ENCODE assay signal across 12 cellular contexts in genomic region chr10:75662715-75663114, GRCh38.
DNase-seq lines count a peak whose midpoint lies in the region; ATAC-seq, FAIRE-seq and TF ChIP-seq lines count a peak whose summit lies in the region.
"Had no signal": no experiment of that assay in that cellular context is flagged by ENCODE, and none has a peak within 500 bp of the region (broad histone marks: within the 10 kb centered on the region; RNA-seq: fewer than 3 reads in every experiment).

No MANE protein-coding gene starts in this region.

- H4K20me1 ChIP-seq in K562 (replicated peaks; ENCODE audit: control insufficient read depth, insufficient read depth, low read length) (no peaks in the 10 kb centered on the region), smooth muscle cell (ENCODE audit: low read depth) (no peaks in the 10 kb centered on the region), osteoblast (ENCODE audit: insufficient read depth, low read length) (peaks cover 3% of the 10 kb centered on the region)

- no peaks in the 10 kb centered on the region for H3K9me3 Mint-ChIP-seq in T-helper 2 cell treated with Interferon-gamma antibody and Interleukin-4, amounts not matched to agents 5 μg/mL and 100 μg/mL, for 36 hours
- H3K9me3 Mint-ChIP-seq: CD14-positive monocyte had no signal

- no peak for TF ChIP-seq EP300 in K562 (IDR thresholded peaks at IDR 0.05; ENCODE audit: low read length)

- in situ Hi-C loops in K562 (cut with MboI): no loop called here

- CTCF ChIA-PET in K562 (lab: Yijun Ruan, JAX; ENCODE audit: low intra/inter-chr PET ratio): no interaction called here

- H3K4me3 Mint-ChIP-seq in T-helper 2 cell treated with Interferon-gamma antibody and Interleukin-4, amounts not matched to agents 5 μg/mL and 100 μg/mL, for 36 hours: no peak overlapping the region
- H3K4me3 Mint-ChIP-seq: CD14-positive monocyte had no signal

- H3K4me3 ChIP-seq in K562 (no peak overlapping the region), smooth muscle cell (no peak overlapping the region), osteoblast (ENCODE audit: insufficient read depth, low read length) (no peak overlapping the region)

- H3K4me1 ChIP-seq in K562 (replicated peaks in 1 of 2; ENCODE audit: control insufficient read depth in 2 of 2, insufficient read depth in 2 of 2, low read length in 2 of 2) (no peaks in the 10 kb centered on the region; a peak in 1 of 5 replicates), smooth muscle cell (ENCODE audit: low read depth) (no peaks in the 10 kb centered on the region), osteoblast (ENCODE audit: insufficient read depth, low read length) (peaks cover 7% of the 10 kb centered on the region)

- POLR2A ChIA-PET in K562 (lab: Yijun Ruan, JAX): interaction anchor here (1.1 to 1.5 kb wide), 2 partner anchors 12 to 21 kb away, joined by 3 to 6 read pairs; no protein-coding TSS in a partner anchor

- H3K36me3 ChIP-seq in K562 (ENCODE audit: control insufficient read depth, insufficient read depth, low read length): no peaks in the 10 kb centered on the region
- H3K36me3 ChIP-seq in smooth muscle cell (ENCODE audit: low read depth): no peaks in the 10 kb centered on the region
- H3K36me3 ChIP-seq in osteoblast (ENCODE audit: insufficient read depth, low read length): no peaks in the 10 kb centered on the region

- whole genome bisulfite sequencing in K562 (ENCODE audit: insufficient coverage, low coverage, missing lambda C conversion rate): 20% methylated on average over 3 of the region's 3 CpGs
- 20% methylated on average over 3 of the region's 3 CpGs for WGBS in smooth muscle cell (ENCODE audit: low lambda C conversion rate)

- intact Hi-C loops in K562 (cut with micrococcal nuclease): no loop called here

- no peaks in the 10 kb centered on the region for H3K4me1 Mint-ChIP-seq in T-helper 2 cell treated with Interferon-gamma antibody and Interleukin-4, amounts not matched to agents 5 μg/mL and 100 μg/mL, for 36 hours (ENCODE audit: low read depth)

- H3K36me3 Mint-ChIP-seq in T-helper 2 cell treated with Interferon-gamma antibody and Interleukin-4, amounts not matched to agents 5 μg/mL and 100 μg/mL, for 36 hours (ENCODE audit: low read depth): no peaks in the 10 kb centered on the region

- H3K4me2 ChIP-seq in K562 (ENCODE audit: insufficient read depth, low read length) (no peak overlapping the region), smooth muscle cell (peak overlapping the region; percentile 13), osteoblast (ENCODE audit: insufficient read depth, low read length) (no peak overlapping the region)

- H3K9ac ChIP-seq in K562 (ENCODE audit: insufficient read depth in 1 of 2, low read depth in 2 of 2, low read length in 2 of 2) (no peak overlapping the region), smooth muscle cell (ENCODE audit: low read depth) (no peak overlapping the region)

- no peak for FAIRE-seq in K562 (lab: Jason Lieb, UNC)

- H2AFZ ChIP-seq in K562 (ENCODE audit: low read depth, low read length) (no peak overlapping the region), smooth muscle cell (ENCODE audit: low read depth) (no peak overlapping the region), osteoblast (ENCODE audit: low read length) (no peak overlapping the region)

- H3K9me1 ChIP-seq in K562 (ENCODE audit: control insufficient read depth, insufficient read depth, low read length): no peaks in the 10 kb centered on the region

- H3K79me2 ChIP-seq in K562 (ENCODE audit: control insufficient read depth, insufficient read depth, low read length) (no peaks in the 10 kb centered on the region), smooth muscle cell (ENCODE audit: low read depth) (no peaks in the 10 kb centered on the region), osteoblast (ENCODE audit: insufficient read depth, low read length) (no peaks in the 10 kb centered on the region)

- peaks cover 2 to 10% of the 10 kb centered on the region in 2 experiments; a peak in 1 of 5 replicates for H3K27me3 ChIP-seq in K562 (ENCODE audit: control insufficient read depth in 2 of 2, insufficient read depth in 2 of 2, low read length in 2 of 2)
- H3K27me3 ChIP-seq in layer of hippocampus (ENCODE audit: control insufficient read depth, insufficient read depth, low read length): no peaks in the 10 kb centered on the region
- H3K27me3 ChIP-seq in smooth muscle cell (ENCODE audit: low read depth): no peaks in the 10 kb centered on the region
- peaks cover 9% of the 10 kb centered on the region for H3K27me3 ChIP-seq in osteoblast (ENCODE audit: insufficient read depth, low read length)

- ATAC-seq in K562: no peak

- no peak for TF ChIP-seq POLR2A in K562 (conservative IDR thresholded peaks at IDR 0.05)

- H3K9me3 ChIP-seq in K562 (replicated peaks; ENCODE audit: control insufficient read depth, insufficient read depth, low read depth, low read length) (no peaks in the 10 kb centered on the region), smooth muscle cell (replicated peaks; ENCODE audit: low read depth) (no peaks in the 10 kb centered on the region), osteoblast (ENCODE audit: low read depth, low read length) (no peaks in the 10 kb centered on the region)

- TF ChIP-seq RAD21 in K562 (CRISPR knock-in tag; conservative IDR thresholded peaks at IDR 0.05 in 1 of 2, IDR thresholded peaks at IDR 0.05 in 1 of 2): no peak

- no peak overlapping the region for H3K27ac Mint-ChIP-seq in T-helper 2 cell treated with Interferon-gamma antibody and Interleukin-4, amounts not matched to agents 5 μg/mL and 100 μg/mL, for 36 hours
- H3K27ac Mint-ChIP-seq: CD14-positive monocyte had no signal

- H3K27me3 Mint-ChIP-seq in T-helper 2 cell treated with Interferon-gamma antibody and Interleukin-4, amounts not matched to agents 5 μg/mL and 100 μg/mL, for 36 hours (ENCODE audit: low read depth): no peaks in the 10 kb centered on the region

- no peak for TF ChIP-seq CTCF in K562 (IDR thresholded peaks at IDR 0.05 in 2 of 3, conservative IDR thresholded peaks at IDR 0.05 in 1 of 3; ENCODE audit: insufficient read depth in 2 of 3, low read depth in 1 of 3, low read length in 3 of 3)
- TF ChIP-seq CTCF in smooth muscle cell (IDR thresholded peaks at IDR 0.05; ENCODE audit: borderline replicate concordance, insufficient read depth, poor library complexity, severe bottlenecking): no peak
- no peak for TF ChIP-seq CTCF in osteoblast (IDR thresholded peaks at IDR 0.05; ENCODE audit: extremely low read depth, low read depth, low read length)

- peak; percentile 39 for DNase-seq in GM03348 (ENCODE audit: low spot score)
- DNase-seq in K562 (ENCODE audit: extremely low read depth in 1 of 4, low spot score in 3 of 4): no peak
- DNase-seq in smooth muscle cell (lab: John Stamatoyannopoulos, UW; ENCODE audit: unreplicated experiment): no peak
- DNase-seq in middle frontal gyrus (ENCODE audit: extremely low spot score, low spot score): no peak
- no peak for DNase-seq in T-helper 2 cell treated with Interferon-gamma antibody and Interleukin-4, amounts not matched to agents 5 μg/mL and 100 μg/mL, for 36 hours (ENCODE audit: low spot score)
- no peak for DNase-seq in osteoblast (ENCODE audit: insufficient read length, low spot score, missing footprints)
- DNase-seq in NCI-H128 (lab: John Stamatoyannopoulos, UW; ENCODE audit: unreplicated experiment): no peak
- DNase-seq: GDM1, IMR-90, occipital lobe had no signal

- no peaks in the 10 kb centered on the region for H3F3A ChIP-seq in smooth muscle cell (ENCODE audit: low read depth)

- H3K27ac ChIP-seq in K562 (ENCODE audit: extremely low read depth, low read depth, low read length) (no peak overlapping the region), layer of hippocampus (ENCODE audit: low read depth, low read length) (peak overlapping the region; percentile 70), smooth muscle cell (ENCODE audit: low read depth) (no peak overlapping the region), osteoblast (ENCODE audit: low read depth, low read length) (no peak overlapping the region)

- BruUV-seq in K562 (replicated peaks; lab: Mats Ljungman, UMichigan): no TSS peak

TF ChIP-seq in K562, 482 proteins besides CTCF, POLR2A, EP300 and RAD21 (continues in another document):
- no peak for TF ChIP-seq TOE1 (IDR thresholded peaks at IDR 0.05; ENCODE audit: borderline replicate concordance)
- no peak for TF ChIP-seq TOE1 (CRISPR knock-in tag; IDR thresholded peaks at IDR 0.05; ENCODE audit: borderline replicate concordance, low read depth)
- no peak for TF ChIP-seq RNF2 (IDR thresholded peaks at IDR 0.05)
- no peak for TF ChIP-seq HDAC1 (IDR thresholded peaks at IDR 0.05)
- no peak for TF ChIP-seq RUNX1 (IDR thresholded peaks at IDR 0.05; ENCODE audit: low read depth)
- TF ChIP-seq CEBPB (tag; IDR thresholded peaks at IDR 0.05): 0 out of 2 replicates have a peak, but pooled peaks have one; percentile 16
- TF ChIP-seq NR0B1 (IDR thresholded peaks at IDR 0.05; ENCODE audit: partially characterized antibody): no peak
- no peak for TF ChIP-seq CEBPG (CRISPR knock-in tag; IDR thresholded peaks at IDR 0.05)
- TF ChIP-seq CEBPG (tag; conservative IDR thresholded peaks at IDR 0.05 in 1 of 2, IDR thresholded peaks at IDR 0.05 in 1 of 2): peak in 1 of 2 experiments; percentile 62; a peak in 2 of 4 replicates
- TF ChIP-seq ZNF398 (CRISPR knock-in tag; IDR thresholded peaks at IDR 0.05): no peak
